In the genomic region with DNA sequence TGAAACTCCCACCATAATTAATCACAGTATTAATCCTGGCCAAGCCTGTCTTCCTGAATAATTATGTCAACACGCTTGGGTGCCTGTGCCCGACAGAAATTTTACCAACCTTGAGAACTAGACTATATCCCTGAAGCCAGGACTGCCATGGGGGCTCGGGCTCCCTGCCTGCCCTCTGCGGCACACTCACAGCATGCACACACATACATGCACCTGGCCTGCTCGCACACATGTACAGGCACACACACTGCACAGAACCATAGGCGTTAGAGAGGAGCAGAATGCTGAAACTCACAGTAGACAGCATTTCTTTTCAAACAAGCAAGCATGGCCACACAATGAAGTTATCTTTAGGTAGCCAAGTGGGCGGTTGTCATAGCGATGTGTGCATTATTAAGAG, we compare ENCODE assay signal across 11 cellular contexts.
DNase-seq lines count a peak whose midpoint lies in the region; ATAC-seq and TF ChIP-seq lines count a peak whose summit lies in the region.
"Had no signal": no experiment of that assay in that cellular context is flagged by ENCODE, and none has a peak within 500 bp of the region (broad histone marks: within the 10 kb centered on the region; RNA-seq: fewer than 3 reads in every experiment).

No MANE protein-coding gene starts in this region.

- no peak for TF ChIP-seq EP300 in esophagus muscularis mucosa (IDR thresholded peaks at IDR 0.05)

- no peak overlapping the region for H3K4me2 ChIP-seq in GM23248 (ENCODE audit: unreplicated experiment)

- H4K20me1 ChIP-seq in GM23248 (ENCODE audit: insufficient read depth), result no peaks in the 10 kb centered on the region

- no peak for TF ChIP-seq POLR2A in esophagus muscularis mucosa (IDR thresholded peaks at IDR 0.05; ENCODE audit: low read depth)

- H3K9ac ChIP-seq in HUES48 (ENCODE audit: low read depth, low read length) (peak overlapping the region; percentile 57), GM23248 (no peak overlapping the region)

- no peaks in the 10 kb centered on the region for H3K9me3 ChIP-seq in HUES48 (ENCODE audit: control insufficient read depth, insufficient read depth, low read length)
- no peaks in the 10 kb centered on the region for H3K9me3 ChIP-seq in esophagus muscularis mucosa
- H3K9me3 ChIP-seq in neuron (ENCODE audit: low read length), result no peaks in the 10 kb centered on the region
- H3K9me3 ChIP-seq in GM23248 (ENCODE audit: low read depth), result no peaks in the 10 kb centered on the region
- H3K9me3 ChIP-seq: gastroesophageal sphincter had no signal

- CTCF ChIA-PET in T-cell (lab: Charles Lee), result no interaction called here

- no peaks in the 10 kb centered on the region for H3K79me2 ChIP-seq in GM23248 (ENCODE audit: insufficient read depth)

- peak overlapping the region; percentile 72 for H2AFZ ChIP-seq in neuron (ENCODE audit: low read depth, low read length)
- no peak overlapping the region for H2AFZ ChIP-seq in GM23248

- in situ Hi-C loops in GM23248 (cut with MboI), result no loop called here

- no peaks in the 10 kb centered on the region for H3F3A ChIP-seq in GM23248 (ENCODE audit: insufficient read depth)

- peaks cover 40 to 42% of the 10 kb centered on the region in 2 donors for H3K27me3 Mint-ChIP-seq in T-cell

- H3K36me3 ChIP-seq in HUES48 (ENCODE audit: control insufficient read depth, insufficient read depth, low read length) (no peaks in the 10 kb centered on the region), esophagus muscularis mucosa (no peaks in the 10 kb centered on the region), neuron (ENCODE audit: insufficient read depth, low read length) (no peaks in the 10 kb centered on the region), GM23248 (ENCODE audit: low read depth) (no peaks in the 10 kb centered on the region)
- H3K36me3 ChIP-seq: gastroesophageal sphincter had no signal

- H3K27ac ChIP-seq in HUES48 (ENCODE audit: low read depth, low read length), result peak overlapping the region; percentile 72
- no peak overlapping the region for H3K27ac ChIP-seq in esophagus muscularis mucosa (replicated peaks in 1 of 4)
- H3K27ac ChIP-seq in GM23248, result no peak overlapping the region
- H3K27ac ChIP-seq: gastroesophageal sphincter had no signal

- intact Hi-C loops in esophagus muscularis mucosa (cut with DNase I), result no loop called here

- DNase-seq in NCI-H748 (lab: John Stamatoyannopoulos, UW; ENCODE audit: unreplicated experiment) (peak; percentile 66), esophagus muscularis mucosa (ENCODE audit: extremely low spot score) (peak; percentile 66), T-cell (no peak), GM23248 (no peak)
- DNase-seq: activated naive CD4-positive, alpha-beta T cell treated with anti-CD3 and anti-CD28 coated beads, Interleukin-2, amount 50 U/mL, for 16 hours; CD8-positive, alpha-beta T cell; T-helper 9 cell had no signal

- H3K4me3 Mint-ChIP-seq in T-cell, result no peak overlapping the region
- H3K4me3 Mint-ChIP-seq: CD8-positive, alpha-beta T cell had no signal

- peaks cover 0 to 5% (median 0%) of the 10 kb centered on the region in 3 donors for H3K4me1 Mint-ChIP-seq in T-cell

- no peaks in the 10 kb centered on the region for H3K27me3 ChIP-seq in HUES48 (ENCODE audit: control insufficient read depth, insufficient read depth, low read length)
- peaks cover 0 to 6% (median 3%) of the 10 kb centered on the region in 4 donors for H3K27me3 ChIP-seq in esophagus muscularis mucosa
- H3K27me3 ChIP-seq in neuron (ENCODE audit: insufficient read depth, low read length), result no peaks in the 10 kb centered on the region
- H3K27me3 ChIP-seq in GM23248 (replicated peaks; ENCODE audit: insufficient read depth), result peaks cover 38% of the 10 kb centered on the region

- TF ChIP-seq CTCF in esophagus muscularis mucosa (IDR thresholded peaks at IDR 0.05), result no peak

- no peak overlapping the region for H3K27ac Mint-ChIP-seq in T-cell
- H3K27ac Mint-ChIP-seq: CD8-positive, alpha-beta T cell had no signal

- H3K4me1 ChIP-seq in HUES48 (ENCODE audit: control insufficient read depth, insufficient read depth, low read length), result peaks cover 47% of the 10 kb centered on the region
- H3K4me1 ChIP-seq in esophagus muscularis mucosa, result peaks cover 6 to 15% (median 8%) of the 10 kb centered on the region in 4 donors
- peaks cover 22% of the 10 kb centered on the region for H3K4me1 ChIP-seq in neuron (ENCODE audit: insufficient read depth, low read length)
- H3K4me1 ChIP-seq in GM23248 (ENCODE audit: insufficient read depth), result no peaks in the 10 kb centered on the region

- no peaks in the 10 kb centered on the region for H3K9me2 ChIP-seq in GM23248 (ENCODE audit: insufficient read depth)

- H3K9me3 Mint-ChIP-seq in T-cell, result no peaks in the 10 kb centered on the region
- H3K9me3 Mint-ChIP-seq: CD8-positive, alpha-beta T cell had no signal

- H3K4me3 ChIP-seq in HUES48 (ENCODE audit: low read depth, low read length), result peak overlapping the region; percentile 47
- peak overlapping the region; percentile 28 to 39 (median 36) for H3K4me3 ChIP-seq in esophagus muscularis mucosa
- H3K4me3 ChIP-seq in neuron (ENCODE audit: low read length), result peak overlapping the region; percentile 53
- H3K4me3 ChIP-seq in GM23248, result no peak overlapping the region

- WGBS in esophagus muscularis mucosa, result 56% methylated on average over 8 of the region's 8 CpGs
- 50 to 54% methylated on average over 8 of the region's 8 CpGs for WGBS in GM23248 (ENCODE audit: low coverage in 1 of 2, low lambda C conversion rate in 2 of 2, missing lambda C conversion rate in 2 of 2), 2 experiments

- POLR2A ChIA-PET in T-cell (lab: Charles Lee), result no interaction called here

- no peaks in the 10 kb centered on the region for H3K36me3 Mint-ChIP-seq in T-cell
- H3K36me3 Mint-ChIP-seq: CD8-positive, alpha-beta T cell had no signal

- ATAC-seq in T-cell (replicated peaks in 1 of 4), result no peak
- ATAC-seq in GM19023 (IDR thresholded peaks at IDR 0.05; ENCODE audit: unreplicated experiment), result no peak
- ATAC-seq: CD8-positive, alpha-beta T cell; gastroesophageal sphincter had no signal

Comparison
In these comparisons a context has a peak if more than half of its experiments do, and no peak if none do; other contexts are left out.
1. DNase-seq: peak in NCI-H748 (single experiment) and esophagus muscularis mucosa (single experiment); none in T-cell (0 of 34) and GM23248 (single experiment).